ENCODE assay signal across 22 cellular contexts in genomic region chr12:8513203-8513602, GRCh38. TPM values are rescaled to one million over a fixed set of nuclear protein-coding genes. Genes with fewer than 3 reads are reported as not detected.
A peak's percentile ranks its signal among the peaks of the same experiment; 100 is the strongest.
DNase-seq lines count a peak whose midpoint lies in the region; ATAC-seq and TF ChIP-seq lines count a peak whose summit lies in the region.
"Had no signal": no experiment of that assay in that cellular context is flagged by ENCODE, and none has a peak within 500 bp of the region (broad histone marks: within the 10 kb centered on the region; RNA-seq: fewer than 3 reads in every experiment).

CLEC4D (plus strand) TSS chr12:8513503; CDS start chr12:8513733, 230 bp downstream.

- peak within 1 kb of the TSS; percentile 86 for H3K27ac Mint-ChIP-seq in dendritic cell treated with granulocyte-macrophage colony-stimulating factor and Interleukin-4, amounts not matched to agents 40 ng/mL and 50 ng/mL, for 4 days
- H3K27ac Mint-ChIP-seq in Calu3 (ENCODE audit: unreplicated experiment), result no peak within 1 kb of the TSS
- H3K27ac Mint-ChIP-seq in activated T-cell treated with anti-CD3 and anti-CD28 coated beads, Interleukin-2, amount 50 U/mL, for 24 hours, result no peak within 1 kb of the TSS
- H3K27ac Mint-ChIP-seq: CD8-positive, alpha-beta memory T cell; GM23338 had no signal

- no peaks in the 10 kb centered on the region for H3K27me3 Mint-ChIP-seq in dendritic cell treated with granulocyte-macrophage colony-stimulating factor and Interleukin-4, amounts not matched to agents 40 ng/mL and 50 ng/mL, for 4 days
- peaks cover 43% of the 10 kb centered on the region for H3K27me3 Mint-ChIP-seq in Calu3 (ENCODE audit: unreplicated experiment)
- H3K27me3 Mint-ChIP-seq in activated T-cell treated with anti-CD3 and anti-CD28 coated beads, Interleukin-2, amount 50 U/mL, for 24 hours, result peaks cover 32% of the 10 kb centered on the region

- peak in 1 of 2 experiments; percentile 21 for DNase-seq in HL-60 (ENCODE audit: low read depth in 1 of 2, low spot score in 1 of 2)
- peak; percentile 54 for DNase-seq in NB4 (ENCODE audit: low read depth)
- no peak for DNase-seq in upper lobe of left lung
- DNase-seq in Calu3, result no peak
- no peak for DNase-seq in activated T-cell treated with anti-CD3 and anti-CD28 coated beads, Interleukin-2, amount 50 U/mL, for 24 hours
- no peak for DNase-seq in left cardiac atrium
- DNase-seq: CD8-positive, alpha-beta memory T cell; DMS53; GF-D8; HCEC 1CT; KG1; NCI-H1048; NCI-H1417 treated with DMSO at 0.1 percent for 48 hours; NCI-H187; NCI-H446 treated with DMSO at 0.1 percent for 48 hours; NCI-H526 treated with DMSO at 0.1 percent for 48 hours; Right ventricle myocardium superior had no signal

- H3K4me1 ChIP-seq in upper lobe of left lung, result no peaks in the 10 kb centered on the region

- ATAC-seq in upper lobe of left lung (ENCODE audit: low FRiP score in 2 of 2), result no peak
- no peak for ATAC-seq in left cardiac atrium
- ATAC-seq: GM23338 had no signal

- TF ChIP-seq CTCF in HL-60 (IDR thresholded peaks at IDR 0.05; ENCODE audit: insufficient read depth, low read length) (no peak), NB4 (IDR thresholded peaks at IDR 0.05; ENCODE audit: low read depth, low read length) (no peak), upper lobe of left lung (IDR thresholded peaks at IDR 0.05) (no peak), Calu3 (IDR thresholded peaks at IDR 0.05; ENCODE audit: unreplicated experiment) (no peak)

- H3K4me3 ChIP-seq in HL-60 (replicated peaks; ENCODE audit: insufficient read depth, low read length) (peak within 1 kb of the TSS; percentile 32), NB4 (ENCODE audit: low read depth, low read length) (peak within 1 kb of the TSS; percentile 56), upper lobe of left lung (peak within 1 kb of the TSS in 1 of 4 donors; percentile 1)
- H3K4me3 ChIP-seq: BLaER1, GM23338, SK-N-MC had no signal

- CTCF ChIA-PET in Calu3 (lab: Charles Lee), result no interaction called here

- BruUV-seq in Calu3 (replicated peaks; lab: Mats Ljungman, UMichigan), result no TSS peak

- no peaks in the 10 kb centered on the region for H3K36me3 ChIP-seq in upper lobe of left lung
- H3K36me3 ChIP-seq: BLaER1 had no signal

- WGBS in upper lobe of left lung, 2 donors, result 68% methylated on average over 3 of the region's 3 CpGs

- peaks cover 54% of the 10 kb centered on the region for H3K4me1 Mint-ChIP-seq in dendritic cell treated with granulocyte-macrophage colony-stimulating factor and Interleukin-4, amounts not matched to agents 40 ng/mL and 50 ng/mL, for 4 days (ENCODE audit: low read depth)
- H3K4me1 Mint-ChIP-seq in Calu3 (ENCODE audit: low read depth, unreplicated experiment), result no peaks in the 10 kb centered on the region
- H3K4me1 Mint-ChIP-seq in activated T-cell treated with anti-CD3 and anti-CD28 coated beads, Interleukin-2, amount 50 U/mL, for 24 hours (ENCODE audit: low read depth), result peaks cover 3% of the 10 kb centered on the region

- H3K9me3 Mint-ChIP-seq in dendritic cell treated with granulocyte-macrophage colony-stimulating factor and Interleukin-4, amounts not matched to agents 40 ng/mL and 50 ng/mL, for 4 days, result no peaks in the 10 kb centered on the region
- H3K9me3 Mint-ChIP-seq in Calu3 (ENCODE audit: low read depth, unreplicated experiment), result no peaks in the 10 kb centered on the region
- H3K9me3 Mint-ChIP-seq in activated T-cell treated with anti-CD3 and anti-CD28 coated beads, Interleukin-2, amount 50 U/mL, for 24 hours, result no peaks in the 10 kb centered on the region
- H3K9me3 Mint-ChIP-seq: CD8-positive, alpha-beta memory T cell; GM23338 had no signal

- intact Hi-C loops in dendritic cell treated with granulocyte-macrophage colony-stimulating factor and Interleukin-4, amounts not matched to agents 40 ng/mL and 50 ng/mL, for 4 days (cut with micrococcal nuclease), result no loop called here
- intact Hi-C loops in Calu3 (cut with micrococcal nuclease; ENCODE audit: unreplicated experiment) (no loop called here), left cardiac atrium (cut with DNase I) (no loop called here)

- no peaks in the 10 kb centered on the region for H3K36me3 Mint-ChIP-seq in dendritic cell treated with granulocyte-macrophage colony-stimulating factor and Interleukin-4, amounts not matched to agents 40 ng/mL and 50 ng/mL, for 4 days (ENCODE audit: low read depth)
- H3K36me3 Mint-ChIP-seq in Calu3 (ENCODE audit: insufficient read depth, unreplicated experiment), result no peaks in the 10 kb centered on the region
- no peaks in the 10 kb centered on the region for H3K36me3 Mint-ChIP-seq in activated T-cell treated with anti-CD3 and anti-CD28 coated beads, Interleukin-2, amount 50 U/mL, for 24 hours (ENCODE audit: low read depth)
- H3K36me3 Mint-ChIP-seq: CD8-positive, alpha-beta memory T cell had no signal

- no peak for TF ChIP-seq EP300 in upper lobe of left lung (IDR thresholded peaks at IDR 0.05)

- no peaks in the 10 kb centered on the region for H3K27me3 ChIP-seq in HL-60 (ENCODE audit: insufficient read depth, poor library complexity, severe bottlenecking)
- H3K27me3 ChIP-seq in upper lobe of left lung, result no peaks in the 10 kb centered on the region
- H3K27me3 ChIP-seq: BLaER1 had no signal

- H3K4me3 Mint-ChIP-seq in dendritic cell treated with granulocyte-macrophage colony-stimulating factor and Interleukin-4, amounts not matched to agents 40 ng/mL and 50 ng/mL, for 4 days, result peak within 1 kb of the TSS; percentile 70
- H3K4me3 Mint-ChIP-seq in Calu3 (ENCODE audit: low read depth, unreplicated experiment), result no peak within 1 kb of the TSS
- H3K4me3 Mint-ChIP-seq in activated T-cell treated with anti-CD3 and anti-CD28 coated beads, Interleukin-2, amount 50 U/mL, for 24 hours, result no peak within 1 kb of the TSS
- H3K4me3 Mint-ChIP-seq: CD8-positive, alpha-beta memory T cell; GM23338 had no signal

- no peak for TF ChIP-seq POLR2A in NB4 (IDR thresholded peaks at IDR 0.05; ENCODE audit: extremely low read depth, insufficient read length)
- TF ChIP-seq POLR2A in upper lobe of left lung (IDR thresholded peaks at IDR 0.05), result no peak

- no peaks in the 10 kb centered on the region for H3K9me3 ChIP-seq in upper lobe of left lung
- H3K9me3 ChIP-seq: BLaER1 had no signal

- H3K27ac ChIP-seq in HL-60 (replicated peaks) (peak within 1 kb of the TSS; percentile 54), upper lobe of left lung (peak within 1 kb of the TSS in 3 of 4 donors; percentile 45 to 74 (median 68))
- H3K27ac ChIP-seq: BLaER1, SK-N-MC had no signal

RNA-seq across cellular contexts. Expression of gene CLEC4D, which starts in this region (rescaled TPM):
- total RNA-seq in upper lobe of left lung (1 to 10 TPM in 5 of 6 donors, not detected in 1; 1.2 to 4.0 (median 3.2) TPM), Calu3 (2022) (not detected in 2 replicates), left cardiac atrium (under 1 TPM in 1 of 2 donors, not detected in 1; 0.21 TPM)
- total RNA-seq: CD8-positive, alpha-beta memory T cell; OCI-LY7; Right ventricle myocardium superior had no signal
